In genomic region chr2:75403991-75404428, GRCh38 we compare ENCODE assay signal across 8 cellular contexts.
DNase-seq lines count a peak whose midpoint lies in the region; ATAC-seq and TF ChIP-seq lines count a peak whose summit lies in the region.

No MANE protein-coding gene starts in this region.

- intact Hi-C loops in activated B cell treated with CpG ODN at 0.5 μM for 24 hours (cut with micrococcal nuclease) = loop anchor here (1.0 to 2.0 kb wide), 10 partner anchors 15 to 714 kb away; partner anchors contain the start of gene TACR1
- intact Hi-C loops in left cardiac atrium (cut with DNase I) = loop anchor here (2.0 to 10.0 kb wide), 3 partner anchors 337 to 485 kb away; no protein-coding TSS in a partner anchor
- intact Hi-C loops in gastrocnemius medialis (cut with DNase I; ENCODE audit: low total_unique reads) = loop anchor here (1.0 to 10.0 kb wide), 2 partner anchors 339 to 485 kb away; no protein-coding TSS in a partner anchor

- H3K27ac Mint-ChIP-seq in activated B cell treated with CpG ODN at 0.5 μM for 24 hours = peak overlapping the region; percentile 20

- DNase-seq in ACHN = peak; percentile 66
- peak; percentile 31 for DNase-seq in NCI-H2029 (lab: John Stamatoyannopoulos, UW)
- no peak for DNase-seq in activated B cell treated with CpG ODN at 0.5 μM for 24 hours
- DNase-seq in left cardiac atrium = no peak
- DNase-seq in gastrocnemius medialis = no peak
- no peak for DNase-seq in T-helper 9 cell

- H3K9me3 ChIP-seq in gastrocnemius medialis = no peaks in the 10 kb centered on the region

- in situ Hi-C loops in ACHN (cut with HindIII; ENCODE audit: low pct_ligation_motif_present, low pct_unique_long_range_greater_than_20kb, low sequenced_read_pairs) (no loop called here), gastrocnemius medialis (cut with MboI; ENCODE audit: low sequenced_read_pairs in 4 of 4) (loop anchor here in 3 of 4 donors (5.0 to 25.0 kb wide), 3 partner anchors 342 to 489 kb away; no protein-coding TSS in a partner anchor)

- TF ChIP-seq CTCF in GM12873 (IDR thresholded peaks at IDR 0.05; ENCODE audit: insufficient read depth, low read depth, low read length, missing control alignments) (peak; percentile 77), activated B cell treated with CpG ODN at 0.5 μM for 24 hours (IDR thresholded peaks at IDR 0.05) (peak; percentile 51), gastrocnemius medialis (IDR thresholded peaks at IDR 0.05 in 4 of 5, conservative IDR thresholded peaks at IDR 0.05 in 1 of 5) (peak in 4 of 5 experiments; percentile 34 to 69 (median 61))

- ATAC-seq in HG02852 (IDR thresholded peaks at IDR 0.05; ENCODE audit: unreplicated experiment) (peak; percentile 81), activated B cell treated with CpG ODN at 0.5 μM for 24 hours (ENCODE audit: low read depth) (peak; percentile 90), left cardiac atrium (peak; percentile 55 to 60), gastrocnemius medialis (peak in 1 of 2 donors; percentile 45)

- H3K36me3 Mint-ChIP-seq in activated B cell treated with CpG ODN at 0.5 μM for 24 hours (ENCODE audit: low read depth) = peaks cover 6% of the 10 kb centered on the region

- no peak overlapping the region for H3K4me3 ChIP-seq in gastrocnemius medialis

- no peak overlapping the region for H3K4me3 Mint-ChIP-seq in activated B cell treated with CpG ODN at 0.5 μM for 24 hours

- H3K27me3 Mint-ChIP-seq in activated B cell treated with CpG ODN at 0.5 μM for 24 hours = no peaks in the 10 kb centered on the region

- H3K9me3 Mint-ChIP-seq in activated B cell treated with CpG ODN at 0.5 μM for 24 hours = peaks cover 3% of the 10 kb centered on the region

- H3K36me3 ChIP-seq in gastrocnemius medialis = no peaks in the 10 kb centered on the region

- H3K27ac ChIP-seq in gastrocnemius medialis = no peak overlapping the region

- TF ChIP-seq POLR2A in gastrocnemius medialis (IDR thresholded peaks at IDR 0.05) = no peak

- H3K27me3 ChIP-seq in gastrocnemius medialis = peaks cover 0 to 6% (median 0%) of the 10 kb centered on the region in 3 donors

- POLR2A ChIA-PET in activated B cell treated with CpG ODN at 0.5 μM for 24 hours (lab: Charles Lee) = no interaction called here

- no peaks in the 10 kb centered on the region for H3K4me1 ChIP-seq in gastrocnemius medialis

- H3K4me1 Mint-ChIP-seq in activated B cell treated with CpG ODN at 0.5 μM for 24 hours = peaks cover 22% of the 10 kb centered on the region

- CTCF ChIA-PET in activated B cell treated with CpG ODN at 0.5 μM for 24 hours (lab: Charles Lee) = interaction anchor here (0.8 to 2.5 kb wide), 6 partner anchors 15 to 339 kb away, joined by 3 to 19 read pairs (median 6); partner anchors contain the start of gene TACR1

Comparison
In these comparisons a context has a peak if more than half of its experiments do, and no peak if none do; other contexts are left out.
1. DNase-seq: peak in ACHN (single experiment) and NCI-H2029 (single experiment); none in activated B cell treated with CpG ODN at 0.5 μM for 24 hours (single experiment), left cardiac atrium (single experiment), gastrocnemius medialis (0 of 2) and T-helper 9 cell (single experiment).
2. Peak in every context shown above with its lines, with median percentiles within 50 percentile points of each other: CTCF ChIP-seq.